19 cellular contexts compared by ENCODE assay signal in genomic region chr15:66298803-66299251, GRCh38. TPM values are rescaled to one million over a fixed set of nuclear protein-coding genes. Genes with fewer than 3 reads are reported as not detected.
DNase-seq lines count a peak whose midpoint lies in the region; ATAC-seq lines count a peak whose summit lies in the region.
"Had no signal": no experiment of that assay in that cellular context is flagged by ENCODE, and none has a peak within 500 bp of the region (broad histone marks: within the 10 kb centered on the region; RNA-seq: fewer than 3 reads in every experiment).

No MANE protein-coding gene starts in this region.

- H3K9me3 ChIP-seq in SJCRH30 (replicated peaks), result no peaks in the 10 kb centered on the region
- H3K9me3 ChIP-seq: breast epithelium, left ventricle myocardium inferior, thoracic aorta had no signal

- H3K4me1 ChIP-seq in SJCRH30, result peaks cover 73% of the 10 kb centered on the region

- H3K4me3 ChIP-seq in SJCRH30, result no peak overlapping the region
- H3K4me3 ChIP-seq: breast epithelium, left ventricle myocardium inferior, thoracic aorta had no signal

- H3K27ac ChIP-seq in SJCRH30, result peak overlapping the region; percentile 95
- H3K27ac ChIP-seq: breast epithelium, HL-60, left ventricle myocardium inferior, thoracic aorta, VCaP had no signal

- no peak for ATAC-seq in HG03469 (IDR thresholded peaks at IDR 0.05; ENCODE audit: unreplicated experiment)

- no peaks in the 10 kb centered on the region for H3K27me3 ChIP-seq in SJCRH30
- H3K27me3 ChIP-seq: breast epithelium had no signal

- peaks cover 27% of the 10 kb centered on the region; the same call in 1 of the 2 replicates for H3K36me3 ChIP-seq in SJCRH30
- H3K36me3 ChIP-seq: breast epithelium had no signal

- peak; percentile 20 to 54 for DNase-seq in NCI-H524 (lab: John Stamatoyannopoulos, UW)
- DNase-seq in NCI-H524 treated with DMSO at 0.1 percent for 48 hours (lab: John Stamatoyannopoulos, UW), result no peak
- DNase-seq in NCI-H1105 (lab: John Stamatoyannopoulos, UW), result peak; percentile 31
- peak; percentile 100 for DNase-seq in SJCRH30
- peak; percentile 59 for DNase-seq in islet precursor cell
- DNase-seq in SW 1271 (lab: John Stamatoyannopoulos, UW), result no peak
- DNase-seq in stimulated activated CD4-positive, alpha-beta T cell treated with anti-CD3 and anti-CD28 coated beads, Interleukin-1b, Interleukin-23, amount 100 ng/mL, for 48 hours, result no peak
- DNase-seq: 8988T; activated CD4-positive, alpha-beta memory T cell treated with anti-CD3 and anti-CD28 coated beads, Interleukin-2, amount 10 ng/mL, durations not matched to agents 7 days and 5 days; activated T-cell treated with anti-CD3 and anti-CD28 coated beads, Interleukin-2, amount 50 U/mL, for 48 hours; C1 segment of cervical spinal cord; DMS79; left ventricle myocardium inferior; stimulated activated CD4-positive, alpha-beta T cell treated with anti-CD3 and anti-CD28 coated beads, Interleukin-12 subunit alpha, Interleukin-12 subunit beta, amount 100 ng/mL, for 4 hours had no signal

RNA-seq across cellular contexts. Expression of gene DIS3L, which starts 5.5 kb away (rescaled TPM):
- total RNA-seq in SJCRH30 (2014; rRNA removed; shearing (Covaris generic)), result 123 and 138 TPM in 2 replicates

RNA-seq across cellular contexts. Expression of gene MEGF11, which starts 45.3 kb away (rescaled TPM):
- total RNA-seq in SJCRH30 (2014; rRNA removed; shearing (Covaris generic)), result 7.3 and 8.7 TPM in 2 replicates
- total RNA-seq: activated CD4-positive, alpha-beta memory T cell treated with anti-CD3 and anti-CD28 coated beads, Interleukin-2, amount 10 ng/mL, durations not matched to agents 7 days and 5 days; breast epithelium; left ventricle myocardium inferior; thoracic aorta had no signal

RNA-seq across cellular contexts. Expression of gene TIPIN, which starts 57.7 kb away (rescaled TPM):
- total RNA-seq in SJCRH30 (2014; rRNA removed; shearing (Covaris generic)), result 54.1 and 58.1 TPM in 2 replicates

Comparison
In these comparisons a context has a peak if more than half of its experiments do, and no peak if none do; other contexts are left out.
1. DNase-seq: peak in NCI-H524 (2 of 2), NCI-H1105 (single experiment), SJCRH30 (2 of 2) and islet precursor cell (single experiment); none in NCI-H524 treated with DMSO at 0.1 percent for 48 hours (single experiment), SW 1271 (0 of 2) and stimulated activated CD4-positive, alpha-beta T cell treated with anti-CD3 and anti-CD28 coated beads, Interleukin-1b, Interleukin-23, amount 100 ng/mL, for 48 hours (single experiment).